Comparison of ENCODE assay signal across 21 cellular contexts in the genomic region with DNA sequence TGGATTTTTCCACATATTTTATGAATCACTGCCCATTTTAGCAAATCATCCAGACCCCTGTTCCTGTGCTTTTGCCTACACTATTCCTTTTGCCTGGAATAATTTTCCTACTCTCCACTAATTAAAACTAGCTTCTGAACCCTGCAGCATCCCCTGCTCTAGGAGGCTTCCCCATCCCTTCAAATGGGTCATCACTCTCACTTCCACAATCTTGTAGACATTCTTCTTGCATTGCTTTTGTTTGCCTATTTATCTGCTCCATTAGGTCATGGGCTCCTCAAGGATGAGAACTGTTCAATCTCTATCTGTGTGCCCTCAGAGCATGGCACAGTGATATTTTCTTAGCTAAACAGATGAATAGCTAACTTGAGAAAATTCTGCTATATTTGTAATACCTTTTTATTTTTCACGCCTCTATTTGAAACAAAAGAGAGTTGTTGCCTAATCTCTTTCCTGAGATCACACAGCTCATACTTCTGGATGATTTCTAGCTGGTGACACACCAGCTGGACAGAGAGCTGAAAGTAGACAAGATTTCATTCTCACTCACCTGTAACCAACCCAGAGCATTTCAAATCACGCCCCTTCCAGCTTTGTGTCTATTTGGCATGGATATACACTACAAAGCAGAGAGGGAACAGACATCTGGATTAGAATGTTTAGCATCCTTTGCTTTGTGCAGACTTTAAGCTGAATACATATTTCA.
A peak's percentile ranks its signal among the peaks of the same experiment; 100 is the strongest.
DNase-seq lines count a peak whose midpoint lies in the region; ATAC-seq, FAIRE-seq and TF ChIP-seq lines count a peak whose summit lies in the region.
"Had no signal": no experiment of that assay in that cellular context is flagged by ENCODE, and none has a peak within 500 bp of the region (broad histone marks: within the 10 kb centered on the region; RNA-seq: fewer than 3 reads in every experiment).

No MANE protein-coding gene starts in this region.

- peaks cover 44% of the 10 kb centered on the region for H3K4me1 Mint-ChIP-seq in activated T-cell treated with anti-CD3 and anti-CD28 coated beads, Interleukin-2, amount 50 U/mL, for 72 hours (ENCODE audit: low read depth)

- H3K27me3 ChIP-seq in adrenal gland: no peaks in the 10 kb centered on the region
- H3K27me3 ChIP-seq: BLaER1 treated with 17β-estradiol and CSF1 and Interleukin-3, amounts not matched to agents 10 nM and 100 nM; SJSA1 had no signal

- H3K4me3 Mint-ChIP-seq in activated T-cell treated with anti-CD3 and anti-CD28 coated beads, Interleukin-2, amount 50 U/mL, for 72 hours: peak overlapping the region; percentile 39 to 45
- H3K4me3 Mint-ChIP-seq: CD8-positive, alpha-beta memory T cell had no signal

- DNase-seq in activated T-cell treated with anti-CD3 and anti-CD28 coated beads, Interleukin-2, amount 50 U/mL, for 72 hours: peak in 1 of 2 donors; percentile 14
- DNase-seq in activated T-cell treated with anti-CD3 and anti-CD28 coated beads for 4 hours (no peak), GM12892 (ENCODE audit: insufficient read length) (no peak), RCC 7860 (ENCODE audit: low spot score) (peak; percentile 60), germinal center (ENCODE audit: low spot score) (peak; percentile 33), SK-N-DZ (ENCODE audit: low spot score) (no peak), adrenal gland (no peak)
- DNase-seq: CD8-positive, alpha-beta memory T cell; KBM-7; NCI-H1048; NCI-H1436; NCI-H2029 treated with DMSO at 0.1 percent for 48 hours; NCI-H2171; NCI-H526 treated with DMSO at 0.1 percent for 48 hours; NK-92 treated with Interleukin-12 subunit alpha and Interleukin-12 subunit beta, amount 100 ng/mL, for 24 hours; PC-9 had no signal

- H3K36me3 Mint-ChIP-seq in activated T-cell treated with anti-CD3 and anti-CD28 coated beads, Interleukin-2, amount 50 U/mL, for 72 hours (ENCODE audit: insufficient read depth in 2 of 2): peaks cover 3% of the 10 kb centered on the region in 2 donors

- peak; percentile 85 to 90 for ATAC-seq in activated T-cell treated with anti-CD3 and anti-CD28 coated beads, Interleukin-2, amount 50 U/mL, for 72 hours (replicated peaks in 1 of 2)
- no peak for ATAC-seq in HG02571 (IDR thresholded peaks at IDR 0.05; ENCODE audit: unreplicated experiment)
- ATAC-seq: HepG2 had no signal

- peaks cover 0 to 2% of the 10 kb centered on the region in 2 donors for H3K9me3 Mint-ChIP-seq in activated T-cell treated with anti-CD3 and anti-CD28 coated beads, Interleukin-2, amount 50 U/mL, for 72 hours
- H3K9me3 Mint-ChIP-seq: CD8-positive, alpha-beta memory T cell had no signal

- TF ChIP-seq POLR2A in GM12892 (IDR thresholded peaks at IDR 0.05; ENCODE audit: low read depth, low read length) (no peak), adrenal gland (IDR thresholded peaks at IDR 0.05) (no peak)

- FAIRE-seq in GM12892 (lab: Jason Lieb, UNC): peak; percentile 24
- FAIRE-seq in RCC 7860 (lab: Jason Lieb, UNC): peak; percentile 87
- FAIRE-seq: H54, HepG2 had no signal

- H3K4me1 ChIP-seq in adrenal gland (replicated peaks in 1 of 2): no peaks in the 10 kb centered on the region
- H3K4me1 ChIP-seq: BLaER1 treated with 17β-estradiol and CSF1 and Interleukin-3, amounts not matched to agents 10 nM and 100 nM; SJSA1 had no signal

- H3K9me3 ChIP-seq in adrenal gland (replicated peaks in 1 of 3): no peaks in the 10 kb centered on the region
- H3K9me3 ChIP-seq: SJSA1 had no signal

- 70 to 90% (median 82%) methylated on average over 2 of the region's 2 CpGs for WGBS in adrenal gland, 4 donors

- H3K4me3 ChIP-seq in adrenal gland: no peak overlapping the region
- H3K4me3 ChIP-seq: BLaER1 treated with 17β-estradiol and CSF1 and Interleukin-3, amounts not matched to agents 10 nM and 100 nM; PC-9; SJSA1 had no signal

- H3K27me3 Mint-ChIP-seq in activated T-cell treated with anti-CD3 and anti-CD28 coated beads, Interleukin-2, amount 50 U/mL, for 72 hours (ENCODE audit: low read depth): no peaks in the 10 kb centered on the region

- intact Hi-C loops in adrenal gland (cut with DNase I): no loop called here

- no peaks in the 10 kb centered on the region for H3K36me3 ChIP-seq in adrenal gland (replicated peaks in 1 of 2)
- H3K36me3 ChIP-seq: BLaER1 treated with 17β-estradiol and CSF1 and Interleukin-3, amounts not matched to agents 10 nM and 100 nM; SJSA1 had no signal

- H3K27ac Mint-ChIP-seq in activated T-cell treated with anti-CD3 and anti-CD28 coated beads, Interleukin-2, amount 50 U/mL, for 72 hours: peak overlapping the region; percentile 70

- no peak for TF ChIP-seq CTCF in adrenal gland (IDR thresholded peaks at IDR 0.05)

- no peak overlapping the region for H3K27ac ChIP-seq in adrenal gland
- H3K27ac ChIP-seq: BLaER1 treated with 17β-estradiol and CSF1 and Interleukin-3, amounts not matched to agents 10 nM and 100 nM; PC-9; SJSA1 had no signal

Comparison
In these comparisons a context has a peak if more than half of its experiments do, and no peak if none do; other contexts are left out.
1. DNase-seq: peak in RCC 7860 (single experiment) and germinal center (single experiment); none in activated T-cell treated with anti-CD3 and anti-CD28 coated beads for 4 hours (single experiment), GM12892 (single experiment), SK-N-DZ (single experiment) and adrenal gland (0 of 7).